Comparison of ENCODE assay signal across 11 cellular contexts in genomic region chr7:122482212-122482611, GRCh38.
"Had no signal": no experiment of that assay in that cellular context is flagged by ENCODE, and none has a peak within 500 bp of the region (broad histone marks: within the 10 kb centered on the region; RNA-seq: fewer than 3 reads in every experiment).

No MANE protein-coding gene starts in this region.

- H3K4me2 ChIP-seq: GM23338 had no signal

- FAIRE-seq: H1, H54 had no signal

- H3K36me3 ChIP-seq: HAP-1 had no signal

- H2AFZ ChIP-seq: GM23248, GM23338 had no signal

- H3K4me3 ChIP-seq: GM23248, GM23338, HAP-1 had no signal

- DNase-seq: GM23248, GOT3, H7, H9, HCEC 1CT, HFFc6 had no signal

- ATAC-seq: GM23338, HCT116 had no signal

- H3K9me3 ChIP-seq: HAP-1 had no signal

- H3K4me1 ChIP-seq: HAP-1 had no signal

- H3K27ac ChIP-seq: GM23248 had no signal

- H3K9ac ChIP-seq: GM23248 had no signal
